Comparison of ENCODE assay signal across 34 cellular contexts in the genomic region with DNA sequence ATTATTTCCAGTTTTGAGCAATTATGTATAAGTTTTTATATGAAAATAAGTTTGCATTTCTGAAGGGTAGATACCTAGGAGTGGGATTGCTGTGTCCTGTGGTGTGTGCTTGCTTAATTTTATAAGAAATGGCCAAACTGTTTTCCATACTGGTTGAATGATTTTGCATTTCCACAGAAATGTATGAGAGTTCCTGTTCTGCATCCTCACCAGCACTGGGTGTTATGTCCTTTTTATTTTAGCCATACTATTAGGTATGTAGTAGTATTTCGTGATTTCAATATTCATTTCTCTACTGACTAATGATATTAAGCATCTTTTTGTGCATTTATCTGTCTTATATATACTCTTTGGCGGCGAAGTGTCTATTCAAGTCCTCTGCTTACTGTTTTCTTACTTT.
"Had no signal": no experiment of that assay in that cellular context is flagged by ENCODE, and none has a peak within 500 bp of the region (broad histone marks: within the 10 kb centered on the region; RNA-seq: fewer than 3 reads in every experiment).

No MANE protein-coding gene starts in this region.

- H3K27me3 ChIP-seq: MG63 had no signal

- H3K4me3 ChIP-seq: MG63 had no signal

- H3K9me3 ChIP-seq: MG63 had no signal

- DNase-seq: Karpas-422, Kasumi-1, MG63, MM.1S, NCI-H1048, NCI-H1092, NCI-H1092 treated with DMSO at 0.1 percent for 48 hours, NCI-H1105, NCI-H1105 treated with DMSO at 0.1 percent for 48 hours, NCI-H1417, NCI-H1417 treated with DMSO at 0.1 percent for 48 hours, NCI-H1436, NCI-H1436 treated with DMSO at 0.1 percent for 48 hours, NCI-H146, NCI-H1694, NCI-H1694 treated with DMSO at 0.1 percent for 48 hours, NCI-H187, NCI-H187 treated with DMSO at 0.1 percent for 48 hours, NCI-H1930, NCI-H2029, NCI-H2029 treated with DMSO at 0.1 percent for 48 hours, NCI-H2081, NCI-H2081 treated with DMSO at 0.1 percent for 48 hours, NCI-H2107, NCI-H2171, NCI-H2171 treated with DMSO at 0.1 percent for 48 hours, NCI-H2227 treated with DMSO at 0.1 percent for 48 hours, NCI-H226, NCI-H345, NCI-H446, NCI-H446 treated with DMSO at 0.1 percent for 48 hours, NCI-H510A, NCI-H510A treated with DMSO at 0.1 percent for 48 hours, NCI-H524 had no signal
